8 cellular contexts compared by ENCODE assay signal in genomic region chr1:1777950-1778826, GRCh38. TPM values are rescaled to one million over a fixed set of nuclear protein-coding genes. Genes with fewer than 3 reads are reported as not detected.
DNase-seq lines count a peak whose midpoint lies in the region; ATAC-seq and TF ChIP-seq lines count a peak whose summit lies in the region.

Gene NADK, minus strand, starts transcription at chr1:1778470. Its CDS starts 13,064 bp downstream, at chr1:1765406.

- H3K27ac Mint-ChIP-seq in nephron, result peak within 1 kb of the TSS; percentile 91 to 94 (median 92)

- peak within 1 kb of the TSS; percentile 88 to 96 (median 91) for H3K4me3 Mint-ChIP-seq in nephron

- peaks cover 13% of the 10 kb centered on the region for H3K36me3 Mint-ChIP-seq in nephron (ENCODE audit: low read depth)

- no peaks in the 10 kb centered on the region for H3K9me3 ChIP-seq in PC-9 (ENCODE audit: insufficient read depth, low read depth)

- H4K20me1 ChIP-seq in PC-9 (ENCODE audit: insufficient read depth), result peaks cover 29% of the 10 kb centered on the region

- H3K9me3 Mint-ChIP-seq in nephron, result no peaks in the 10 kb centered on the region

- TF ChIP-seq CTCF in PC-9 (conservative IDR thresholded peaks at IDR 0.05) (no peak), fibroblast of mammary gland (conservative IDR thresholded peaks at IDR 0.05; ENCODE audit: control insufficient read depth, insufficient read depth, low read depth, low read length) (no peak), nephron (IDR thresholded peaks at IDR 0.05; ENCODE audit: unreplicated experiment in 3 of 3) (no peak)

- peaks cover 48% of the 10 kb centered on the region for H3K79me2 ChIP-seq in PC-9 (ENCODE audit: low read depth)

- no TSS peak for BruUV-seq in PC-9 (replicated peaks; lab: Mats Ljungman, UMichigan)

- no peaks in the 10 kb centered on the region for H3K9me2 ChIP-seq in PC-9 (ENCODE audit: insufficient read depth)

- peaks cover 62% of the 10 kb centered on the region for H3K4me1 ChIP-seq in PC-9 (replicated peaks; ENCODE audit: insufficient read depth)

- peaks cover 34% of the 10 kb centered on the region for H3K4me1 Mint-ChIP-seq in nephron

- peaks cover 45% of the 10 kb centered on the region for H3F3A ChIP-seq in PC-9 (ENCODE audit: insufficient read depth, low read depth)

- peak within 1 kb of the TSS; percentile 97 for H3K4me2 ChIP-seq in PC-9

- no peaks in the 10 kb centered on the region for H3K36me3 ChIP-seq in PC-9 (ENCODE audit: low read depth)

- H3K4me3 ChIP-seq in PC-9 (peak within 1 kb of the TSS; percentile 93), fibroblast of mammary gland (ENCODE audit: control insufficient read depth, low read depth, low read length) (peak within 1 kb of the TSS; percentile 77)

- H2AFZ ChIP-seq in PC-9, result peak within 1 kb of the TSS; percentile 71

- H3K27me3 Mint-ChIP-seq in nephron (ENCODE audit: low read depth), result no peaks in the 10 kb centered on the region

- H3K27ac ChIP-seq in PC-9, result peak within 1 kb of the TSS; percentile 87

- intact Hi-C loops in PC-9 (cut with micrococcal nuclease; ENCODE audit: unreplicated experiment), result no loop called here

- no peaks in the 10 kb centered on the region for H3K27me3 ChIP-seq in PC-9 (ENCODE audit: insufficient read depth, low read depth)

- ATAC-seq in GM19035 (IDR thresholded peaks at IDR 0.05; ENCODE audit: unreplicated experiment) (peak; percentile 46), HG03280 (IDR thresholded peaks at IDR 0.05; ENCODE audit: unreplicated experiment) (peak; percentile 38)

- CTCF ChIA-PET in PC-9 (lab: Charles Lee), result no interaction called here

- POLR2A ChIA-PET in PC-9 (lab: Charles Lee; ENCODE audit: unreplicated experiment), result no interaction called here

- peak in 11 of 14 donors; percentile 24 to 83 (median 51) for DNase-seq in C1 segment of cervical spinal cord (lab: John Stamatoyannopoulos, UW)
- peak; percentile 34 to 71 for DNase-seq in PC-9
- DNase-seq in activated T-helper 1 cell treated with anti-CD3 and anti-CD28 coated beads, Interleukin-2, amount 50 U/mL, for 16 hours (ENCODE audit: low read depth in 1 of 2, low spot score in 1 of 2), result peak; percentile 33 to 69
- DNase-seq in fibroblast of mammary gland (ENCODE audit: low read depth), result peak; percentile 39
- peak; percentile 56 for DNase-seq in stimulated activated naive CD4-positive, alpha-beta T cell treated with Interleukin-2 at 50 U/mL for 16 hours (lab: John Stamatoyannopoulos, UW)

RNA-seq across cellular contexts. Expression of gene NADK, which starts in this region (rescaled TPM):
- 98.9 and 105 TPM in 2 replicates for total RNA-seq in PC-9 (2021)

Comparison
In these comparisons a context has a peak if more than half of its experiments do, and no peak if none do; other contexts are left out.
1. Peak in every context shown above with its lines: DNase-seq, ATAC-seq, H3K4me3 ChIP-seq and H3K27ac ChIP-seq.